ENCODE assay signal across 11 cellular contexts in genomic region chr17:38911731-38912081, GRCh38. TPM values are rescaled to one million over a fixed set of nuclear protein-coding genes. Genes with fewer than 3 reads are reported as not detected.
DNase-seq lines count a peak whose midpoint lies in the region; ATAC-seq and TF ChIP-seq lines count a peak whose summit lies in the region.
"Not testable (repeated sequence)": the region's sequence is repeated elsewhere in the genome, so short reads cannot be mapped to it uniquely, and the experiment has no call there.
"Had no signal": no experiment of that assay in that cellular context is flagged by ENCODE, and none has a peak within 500 bp of the region (broad histone marks: within the 10 kb centered on the region; RNA-seq: fewer than 3 reads in every experiment).

No MANE protein-coding gene starts in this region.

- in situ Hi-C loops in gastrocnemius medialis (cut with MboI; ENCODE audit: low sequenced_read_pairs in 4 of 4): not testable (repeated sequence)

- WGBS in heart left ventricle, 4 donors: 93 to 96% (median 95%) methylated on average over 8 of the region's 8 CpGs
- 95 to 96% methylated on average over 8 of the region's 8 CpGs for WGBS in upper lobe of left lung, 2 donors

- not testable (repeated sequence) for H3K9me3 Mint-ChIP-seq in activated CD4-positive, alpha-beta memory T cell treated with anti-CD3 and anti-CD28 coated beads for 36 hours; activated naive CD8-positive, alpha-beta T cell (ENCODE audit: low read depth); dendritic cell treated with granulocyte-macrophage colony-stimulating factor and Interleukin-4, amounts not matched to agents 40 ng/mL and 50 ng/mL, for 4 days

- CTCF ChIA-PET in activated CD4-positive, alpha-beta memory T cell treated with anti-CD3 and anti-CD28 coated beads for 36 hours (lab: Charles Lee): not testable (repeated sequence)

- not testable (repeated sequence) for H3K9me3 ChIP-seq in heart left ventricle; muscle layer of colon (ENCODE audit: low read length); gastrocnemius medialis; upper lobe of left lung

- H3K4me3 ChIP-seq in heart left ventricle; muscle layer of colon (ENCODE audit: low read depth in 1 of 2, low read length in 2 of 2); gastrocnemius medialis; upper lobe of left lung: not testable (repeated sequence)

- H3K9ac ChIP-seq in muscle layer of colon (ENCODE audit: low read length): not testable (repeated sequence)

- intact Hi-C loops in activated CD4-positive, alpha-beta memory T cell treated with anti-CD3 and anti-CD28 coated beads for 36 hours (cut with micrococcal nuclease); dendritic cell treated with granulocyte-macrophage colony-stimulating factor and Interleukin-4, amounts not matched to agents 40 ng/mL and 50 ng/mL, for 4 days (cut with micrococcal nuclease); heart left ventricle (cut with DNase I); gastrocnemius medialis (cut with DNase I; ENCODE audit: low total_unique reads): not testable (repeated sequence)

- not testable (repeated sequence) for H3K27me3 Mint-ChIP-seq in activated CD4-positive, alpha-beta memory T cell treated with anti-CD3 and anti-CD28 coated beads for 36 hours; activated naive CD8-positive, alpha-beta T cell; dendritic cell treated with granulocyte-macrophage colony-stimulating factor and Interleukin-4, amounts not matched to agents 40 ng/mL and 50 ng/mL, for 4 days

- H3K27ac Mint-ChIP-seq in activated CD4-positive, alpha-beta memory T cell treated with anti-CD3 and anti-CD28 coated beads for 36 hours: peak overlapping the region; percentile 42
- peak overlapping the region; percentile 66 for H3K27ac Mint-ChIP-seq in activated naive CD8-positive, alpha-beta T cell
- peak overlapping the region; percentile 31 for H3K27ac Mint-ChIP-seq in dendritic cell treated with granulocyte-macrophage colony-stimulating factor and Interleukin-4, amounts not matched to agents 40 ng/mL and 50 ng/mL, for 4 days

- H3K27ac ChIP-seq in C4-2B (peak overlapping the region; percentile 36), heart left ventricle (peak overlapping the region in 8 of 12 donors; percentile 1 to 70 (median 50)), muscle layer of colon (ENCODE audit: low read depth, low read length) (peak overlapping the region; percentile 24), gastrocnemius medialis (peak overlapping the region; percentile 39 to 68 (median 63)), upper lobe of left lung (peak overlapping the region; percentile 26 to 75 (median 44))

- not testable (repeated sequence) for TF ChIP-seq CTCF in C4-2B (conservative IDR thresholded peaks at IDR 0.05); heart left ventricle (IDR thresholded peaks at IDR 0.05); gastrocnemius medialis (IDR thresholded peaks at IDR 0.05 in 4 of 5, conservative IDR thresholded peaks at IDR 0.05 in 1 of 5); upper lobe of left lung (IDR thresholded peaks at IDR 0.05)

- peaks cover 0 to 78% (median 45%) of the 10 kb centered on the region in 9 donors for H3K36me3 ChIP-seq in heart left ventricle
- peaks cover 52% of the 10 kb centered on the region for H3K36me3 ChIP-seq in muscle layer of colon (ENCODE audit: insufficient read depth, low read length)
- peaks cover 0 to 15% of the 10 kb centered on the region in 2 donors for H3K36me3 ChIP-seq in gastrocnemius medialis
- peaks cover 18 to 63% (median 40%) of the 10 kb centered on the region in 4 donors for H3K36me3 ChIP-seq in upper lobe of left lung

- POLR2A ChIA-PET in activated CD4-positive, alpha-beta memory T cell treated with anti-CD3 and anti-CD28 coated beads for 36 hours (lab: Charles Lee): not testable (repeated sequence)

- TF ChIP-seq EP300 in upper lobe of left lung (IDR thresholded peaks at IDR 0.05): not testable (repeated sequence)

- H3K4me1 Mint-ChIP-seq in activated CD4-positive, alpha-beta memory T cell treated with anti-CD3 and anti-CD28 coated beads for 36 hours (ENCODE audit: low read depth): peaks cover 12% of the 10 kb centered on the region
- H3K4me1 Mint-ChIP-seq in activated naive CD8-positive, alpha-beta T cell (ENCODE audit: low read depth): peaks cover 14% of the 10 kb centered on the region
- peaks cover 51% of the 10 kb centered on the region for H3K4me1 Mint-ChIP-seq in dendritic cell treated with granulocyte-macrophage colony-stimulating factor and Interleukin-4, amounts not matched to agents 40 ng/mL and 50 ng/mL, for 4 days (ENCODE audit: low read depth)

- not testable (repeated sequence) for TF ChIP-seq POLR2A in heart left ventricle (IDR thresholded peaks at IDR 0.05); gastrocnemius medialis (IDR thresholded peaks at IDR 0.05); upper lobe of left lung (IDR thresholded peaks at IDR 0.05)

- not testable (repeated sequence) for H3K27me3 ChIP-seq in heart left ventricle; muscle layer of colon (ENCODE audit: control insufficient read depth in 1 of 2, insufficient read depth in 2 of 2, low read length in 2 of 2); gastrocnemius medialis; upper lobe of left lung

- H3K4me1 ChIP-seq in heart left ventricle (peaks cover 4 to 81% (median 50%) of the 10 kb centered on the region in 12 donors), muscle layer of colon (ENCODE audit: insufficient read depth, low read length) (peaks cover 63% of the 10 kb centered on the region), gastrocnemius medialis (peaks cover 34 to 36% of the 10 kb centered on the region in 2 donors), upper lobe of left lung (peaks cover 42 to 75% (median 66%) of the 10 kb centered on the region in 4 donors)

- not testable (repeated sequence) for H3K4me3 Mint-ChIP-seq in activated CD4-positive, alpha-beta memory T cell treated with anti-CD3 and anti-CD28 coated beads for 36 hours; activated naive CD8-positive, alpha-beta T cell; dendritic cell treated with granulocyte-macrophage colony-stimulating factor and Interleukin-4, amounts not matched to agents 40 ng/mL and 50 ng/mL, for 4 days

- not testable (repeated sequence) for H3K36me3 Mint-ChIP-seq in activated CD4-positive, alpha-beta memory T cell treated with anti-CD3 and anti-CD28 coated beads for 36 hours; activated naive CD8-positive, alpha-beta T cell
- peaks cover 97% of the 10 kb centered on the region for H3K36me3 Mint-ChIP-seq in dendritic cell treated with granulocyte-macrophage colony-stimulating factor and Interleukin-4, amounts not matched to agents 40 ng/mL and 50 ng/mL, for 4 days (ENCODE audit: low read depth)

- ATAC-seq in heart left ventricle; gastrocnemius medialis; upper lobe of left lung (ENCODE audit: low FRiP score in 2 of 2): not testable (repeated sequence)

- peak; percentile 8 for DNase-seq in activated CD4-positive, alpha-beta memory T cell treated with anti-CD3 and anti-CD28 coated beads for 36 hours
- DNase-seq in heart left ventricle (peak in 1 of 5 donors; percentile 1), upper lobe of left lung (peak in 1 of 2 donors; percentile 2)
- not testable (repeated sequence) for DNase-seq in gastrocnemius medialis

RNA-seq across cellular contexts. Expression of gene LASP1, which starts 41.8 kb away (rescaled TPM):
- 100 to 1,000 TPM; 134 to 139 TPM for total RNA-seq in activated CD4-positive, alpha-beta memory T cell treated with anti-CD3 and anti-CD28 coated beads for 36 hours
- total RNA-seq in heart left ventricle (10 to 100 TPM; 23.2 to 88.2 (median 26.7) TPM), gastrocnemius medialis (10 to 100 TPM; 10.7 to 24.1 (median 20.5) TPM), upper lobe of left lung (100 to 1,000 TPM in 5 of 6 donors, 10 to 100 TPM in 1; 97.9 to 168 (median 149) TPM)
- 10 to 100 TPM; 18.2 to 29.2 TPM for polyA plus RNA-seq in heart left ventricle

RNA-seq across cellular contexts. Expression of gene FBXO47, which starts 55.5 kb away (rescaled TPM):
- total RNA-seq in activated CD4-positive, alpha-beta memory T cell treated with anti-CD3 and anti-CD28 coated beads for 36 hours: not detected
- under 1 TPM in 1 of 9 donors, not detected in 8; 0.11 TPM for total RNA-seq in heart left ventricle
- not detected for polyA plus RNA-seq in heart left ventricle
- not detected for total RNA-seq in gastrocnemius medialis
- total RNA-seq in upper lobe of left lung: not detected
- total RNA-seq: A172, HepG2, M059J had no signal
- polyA plus RNA-seq: HepG2 had no signal

RNA-seq across cellular contexts. Expression of gene RPL23, which starts 58.2 kb away (rescaled TPM):
- 1,000 to 10,000 TPM; 1,774 to 1,791 TPM for total RNA-seq in activated CD4-positive, alpha-beta memory T cell treated with anti-CD3 and anti-CD28 coated beads for 36 hours
- total RNA-seq in heart left ventricle: 1,000 to 10,000 TPM in 1 of 9 donors, 100 to 1,000 TPM in 8; 698 to 1,018 (median 826) TPM
- polyA plus RNA-seq in heart left ventricle: 1,000 to 10,000 TPM; 1,964 to 2,300 TPM
- total RNA-seq in gastrocnemius medialis: 1,000 to 10,000 TPM in 1 of 4 donors, 100 to 1,000 TPM in 3; 878 to 1,126 (median 955) TPM
- 1,000 to 10,000 TPM in 4 of 6 donors, 100 to 1,000 TPM in 2; 542 to 1,288 (median 1,062) TPM for total RNA-seq in upper lobe of left lung
